Comparison of ENCODE assay signal across 13 cellular contexts in genomic region chr11:93512073-93512475, GRCh38. TPM values are rescaled to one million over a fixed set of nuclear protein-coding genes. Genes with fewer than 3 reads are reported as not detected.
DNase-seq lines count a peak whose midpoint lies in the region; ATAC-seq, FAIRE-seq and TF ChIP-seq lines count a peak whose summit lies in the region.
"Had no signal": no experiment of that assay in that cellular context is flagged by ENCODE, and none has a peak within 500 bp of the region (broad histone marks: within the 10 kb centered on the region; RNA-seq: fewer than 3 reads in every experiment).

No MANE protein-coding gene starts in this region.

- TF ChIP-seq RAD21 in HepG2 (CRISPR knock-in tag; IDR thresholded peaks at IDR 0.05), result no peak

- H3K36me3 ChIP-seq in HepG2 (replicated peaks in 1 of 2; ENCODE audit: control insufficient read depth in 1 of 2, insufficient read depth in 2 of 2, low read length in 2 of 2), result no peaks in the 10 kb centered on the region; a peak in 1 of 5 replicates
- H3K36me3 ChIP-seq in right lobe of liver, result no peaks in the 10 kb centered on the region
- no peaks in the 10 kb centered on the region for H3K36me3 ChIP-seq in esophagus muscularis mucosa

- no peaks in the 10 kb centered on the region for H3K36me3 Mint-ChIP-seq in stimulated activated naive B cell treated with anti-CD40 and anti-IgM and Interleukin-4, amounts not matched to agents 10 μg/mL and 1 μg/mL and 100 μg/mL, for 72 hours

- no peaks in the 10 kb centered on the region for H4K20me1 ChIP-seq in HepG2 (ENCODE audit: insufficient read depth, low read length)

- H2AFZ ChIP-seq in HepG2 (ENCODE audit: low read length), result no peak overlapping the region

- no peaks in the 10 kb centered on the region for H3K4me1 ChIP-seq in HepG2 (ENCODE audit: insufficient read depth, low read length)
- H3K4me1 ChIP-seq in right lobe of liver, result peaks cover 0 to 15% (median 6%) of the 10 kb centered on the region in 4 donors
- peaks cover 0 to 7% (median 3%) of the 10 kb centered on the region in 4 donors for H3K4me1 ChIP-seq in esophagus muscularis mucosa

- no peaks in the 10 kb centered on the region for H3K27me3 Mint-ChIP-seq in stimulated activated naive B cell treated with anti-CD40 and anti-IgM and Interleukin-4, amounts not matched to agents 10 μg/mL and 1 μg/mL and 100 μg/mL, for 72 hours
- H3K27me3 Mint-ChIP-seq: progenitor cell of endocrine pancreas had no signal

- H3K79me2 ChIP-seq in HepG2 (ENCODE audit: insufficient read depth, low read length), result peaks cover 4% of the 10 kb centered on the region

- CTCF ChIA-PET in HepG2 (lab: Yijun Ruan, JAX; ENCODE audit: low intra/inter-chr PET ratio, low total read pairs), result no interaction called here

- no peak for ATAC-seq in HepG2
- ATAC-seq in right lobe of liver, result no peak
- peak; percentile 89 for ATAC-seq in GM21786 (IDR thresholded peaks at IDR 0.05; ENCODE audit: unreplicated experiment)
- ATAC-seq in HG03342 (IDR thresholded peaks at IDR 0.05; ENCODE audit: unreplicated experiment), result peak; percentile 90
- ATAC-seq in stimulated activated naive B cell treated with anti-CD40 and anti-IgM and Interleukin-4, amounts not matched to agents 10 μg/mL and 1 μg/mL and 100 μg/mL, for 72 hours (replicated peaks), result peak; percentile 80 to 84
- ATAC-seq: left ventricle myocardium superior had no signal

- no peak overlapping the region for H3K27ac ChIP-seq in HepG2 (ENCODE audit: extremely low read length, insufficient read depth, low read length)
- H3K27ac ChIP-seq in right lobe of liver, result no peak overlapping the region
- no peak overlapping the region for H3K27ac ChIP-seq in esophagus muscularis mucosa (replicated peaks in 1 of 4)

- no peak for DNase-seq in HepG2 (ENCODE audit: low spot score)
- DNase-seq in right lobe of liver, result no peak
- no peak for DNase-seq in stimulated activated naive B cell treated with anti-CD40 and anti-IgM and Interleukin-4, amounts not matched to agents 10 μg/mL and 1 μg/mL and 100 μg/mL, for 72 hours
- no peak for DNase-seq in COR-L47 (lab: John Stamatoyannopoulos, UW)
- DNase-seq in esophagus muscularis mucosa (ENCODE audit: extremely low spot score), result no peak
- no peak for DNase-seq in cortex of kidney (lab: John Stamatoyannopoulos, UW)
- DNase-seq: activated CD4-positive, alpha-beta T cell treated with anti-CD3 and anti-CD28 coated beads, Interleukin-2, amount 50 U/mL, for 1 hour; GF-D8; left ventricle myocardium superior; NCI-H1930 had no signal

- 93% methylated on average over 4 of the region's 4 CpGs for WGBS in HepG2 (ENCODE audit: low lambda C conversion rate)
- WGBS in right lobe of liver (ENCODE audit: insufficient coverage, low coverage, low lambda C conversion rate, missing lambda C conversion rate), result 72% methylated on average over 2 of the region's 4 CpGs
- 87% methylated on average over 4 of the region's 4 CpGs for WGBS in esophagus muscularis mucosa

- H3K27me3 ChIP-seq in HepG2 (ENCODE audit: control insufficient read depth in 1 of 2, insufficient read depth in 2 of 2, low read length in 2 of 2), result no peaks in the 10 kb centered on the region
- no peaks in the 10 kb centered on the region for H3K27me3 ChIP-seq in right lobe of liver
- no peaks in the 10 kb centered on the region for H3K27me3 ChIP-seq in esophagus muscularis mucosa

- no peak for TF ChIP-seq CTCF in HepG2 (CRISPR knock-in tag; IDR thresholded peaks at IDR 0.05)
- no peak for TF ChIP-seq CTCF in right lobe of liver (IDR thresholded peaks at IDR 0.05)
- TF ChIP-seq CTCF in esophagus muscularis mucosa (IDR thresholded peaks at IDR 0.05), result no peak

- H3K9ac ChIP-seq in HepG2 (ENCODE audit: insufficient read depth, low read depth, low read length), result no peak overlapping the region

- no TSS peak for BruUV-seq in HepG2 (replicated peaks; lab: Mats Ljungman, UMichigan)

- TF ChIP-seq EP300 in HepG2 (IDR thresholded peaks at IDR 0.05; ENCODE audit: low read depth in 2 of 2, low read length in 2 of 2), result no peak
- no peak for TF ChIP-seq EP300 in HepG2 (CRISPR knock-in tag; IDR thresholded peaks at IDR 0.05; ENCODE audit: borderline replicate concordance)
- no peak for TF ChIP-seq EP300 in esophagus muscularis mucosa (IDR thresholded peaks at IDR 0.05)

- intact Hi-C loops in HepG2 (cut with micrococcal nuclease; ENCODE audit: unreplicated experiment), result no loop called here
- intact Hi-C loops in right lobe of liver (cut with DNase I), result no loop called here
- intact Hi-C loops in esophagus muscularis mucosa (cut with DNase I), result no loop called here

- in situ Hi-C loops in HepG2 (cut with HindIII; ENCODE audit: extremely low pct_ligation_motif_present, low pct_unique_long_range_greater_than_20kb), result no loop called here

- H3K9me3 Mint-ChIP-seq in stimulated activated naive B cell treated with anti-CD40 and anti-IgM and Interleukin-4, amounts not matched to agents 10 μg/mL and 1 μg/mL and 100 μg/mL, for 72 hours, result peaks cover 4 to 7% of the 10 kb centered on the region in 2 donors

- POLR2A ChIA-PET in HepG2 (lab: Yijun Ruan, JAX), result no interaction called here

- FAIRE-seq in HepG2 (lab: Jason Lieb, UNC), result no peak

- H3K4me3 ChIP-seq in HepG2 (replicated peaks in 1 of 3; ENCODE audit: insufficient read depth in 1 of 3, low read depth in 2 of 3, low read length in 3 of 3), result no peak overlapping the region
- no peak overlapping the region for H3K4me3 ChIP-seq in right lobe of liver
- H3K4me3 ChIP-seq in esophagus muscularis mucosa, result no peak overlapping the region

- H3K4me2 ChIP-seq in HepG2 (ENCODE audit: low read depth, low read length), result no peak overlapping the region

- H3K4me1 Mint-ChIP-seq in stimulated activated naive B cell treated with anti-CD40 and anti-IgM and Interleukin-4, amounts not matched to agents 10 μg/mL and 1 μg/mL and 100 μg/mL, for 72 hours, result peaks cover 15 to 19% of the 10 kb centered on the region in 2 donors

- H3K9me3 ChIP-seq in HepG2 (ENCODE audit: low read length) (no peaks in the 10 kb centered on the region), right lobe of liver (no peaks in the 10 kb centered on the region), esophagus muscularis mucosa (no peaks in the 10 kb centered on the region)

- TF ChIP-seq POLR2A in HepG2 (IDR thresholded peaks at IDR 0.05; ENCODE audit: insufficient read depth in 1 of 2, low read depth in 2 of 2, low read length in 2 of 2), result no peak
- TF ChIP-seq POLR2A in right lobe of liver (IDR thresholded peaks at IDR 0.05), result no peak
- TF ChIP-seq POLR2A in esophagus muscularis mucosa (IDR thresholded peaks at IDR 0.05; ENCODE audit: low read depth), result no peak

- H3K4me3 Mint-ChIP-seq in stimulated activated naive B cell treated with anti-CD40 and anti-IgM and Interleukin-4, amounts not matched to agents 10 μg/mL and 1 μg/mL and 100 μg/mL, for 72 hours, result no peak overlapping the region

- no peak overlapping the region for H3K27ac Mint-ChIP-seq in stimulated activated naive B cell treated with anti-CD40 and anti-IgM and Interleukin-4, amounts not matched to agents 10 μg/mL and 1 μg/mL and 100 μg/mL, for 72 hours
- H3K27ac Mint-ChIP-seq: progenitor cell of endocrine pancreas had no signal

TF ChIP-seq in HepG2, 621 proteins besides CTCF, POLR2A, EP300 and RAD21 (continues in another document):
- TF ChIP-seq ATF7 (IDR thresholded peaks at IDR 0.05) (peak; percentile 26; the same call in 1 of the 2 replicates), ATF7 (CRISPR knock-in tag; IDR thresholded peaks at IDR 0.05) (no peak), IRF9 (CRISPR knock-in tag; IDR thresholded peaks at IDR 0.05; ENCODE audit: borderline replicate concordance) (no peak), ARNT2 (CRISPR knock-in tag; IDR thresholded peaks at IDR 0.05; ENCODE audit: low read depth) (no peak), ZC3H4 (CRISPR knock-in tag; IDR thresholded peaks at IDR 0.05; ENCODE audit: borderline replicate concordance) (no peak), JUND (CRISPR knock-in tag; IDR thresholded peaks at IDR 0.05) (no peak), CBX2 (IDR thresholded peaks at IDR 0.05; ENCODE audit: low read depth, low read length) (no peak), CBX2 (CRISPR knock-in tag; IDR thresholded peaks at IDR 0.05; ENCODE audit: low read depth) (no peak)

RNA-seq across cellular contexts. Expression of gene SMCO4, which starts 31.1 kb away (rescaled TPM):
- total RNA-seq in HepG2 (2016; rRNA removed; fragmentation: Illumina TruSeq; extraction: Trizol) (26.8 and 28.5 TPM in 2 replicates), right lobe of liver (100 to 1,000 TPM in 1 of 6 experiments, 10 to 100 TPM in 5; 43.5 to 106 (median 51.8) TPM), esophagus muscularis mucosa (10 to 100 TPM in 2 of 4 donors, 1 to 10 TPM in 2; 6.2 to 18.6 (median 10.3) TPM)
- total RNA-seq in HepG2 (2016; cell fraction: cytosol; rRNA removed; fragmentation: Illumina TruSeq; extraction: Trizol; ENCODE audit: low read depth), result 32.8 and 44.9 TPM in 2 replicates
- total RNA-seq in HepG2 (2016; cell fraction: insoluble cytoplasmic fraction; rRNA removed; fragmentation: Illumina TruSeq; extraction: Trizol), result 24.0 and 27.8 TPM in 2 replicates
- 39.9 and 58.1 TPM in 2 replicates for total RNA-seq in HepG2 (2016; cell fraction: membrane; rRNA removed; fragmentation: Illumina TruSeq; extraction: Trizol)
- 9.4 and 14.7 TPM in 2 replicates for total RNA-seq in HepG2 (2016; cell fraction: nucleus; rRNA removed; fragmentation: Illumina TruSeq; extraction: Trizol)
- 10.6 and 11.7 TPM in 2 replicates for polyA plus RNA-seq in HepG2 (2011; rRNA removed)
- 8.0 and 8.3 TPM in 2 replicates for polyA plus RNA-seq in HepG2 (2011; cell fraction: cytosol; rRNA removed)
- 7.7 and 10.0 TPM in 2 replicates for polyA plus RNA-seq in HepG2 (2011; cell fraction: nucleus; rRNA removed)
- polyA plus RNA-seq in HepG2 (2012), result 19.1 and 21.9 TPM in 2 replicates
- 45.6 and 73.6 TPM in 2 replicates for polyA plus RNA-seq in HepG2 (2016; cell fraction: cytosol; fragmentation: Illumina TruSeq; extraction: Trizol; ENCODE audit: low read depth)
- 34.5 and 47.2 TPM in 2 replicates for polyA plus RNA-seq in HepG2 (2016; cell fraction: insoluble cytoplasmic fraction; fragmentation: Illumina TruSeq; extraction: Trizol; ENCODE audit: low read depth)
- 48.5 and 75.7 TPM in 2 replicates for polyA plus RNA-seq in HepG2 (2016; cell fraction: membrane; fragmentation: Illumina TruSeq; extraction: Trizol; ENCODE audit: low read depth)
- polyA plus RNA-seq in HepG2 (2016; cell fraction: nucleus; fragmentation: Illumina TruSeq; extraction: Trizol; ENCODE audit: insufficient read depth, low read depth), result 26.9 and 36.1 TPM in 2 replicates
- 1.9 and 16.7 TPM in 2 replicates for polyA minus RNA-seq in HepG2 (2011; rRNA and poly(A)+ RNA removed; ENCODE audit: low replicate concordance)
- polyA minus RNA-seq in HepG2 (2011; cell fraction: cytosol; rRNA and poly(A)+ RNA removed), result 3.5 TPM in 1 of 2 replicates, not detected in the other
- polyA minus RNA-seq in HepG2 (2011; cell fraction: nucleus; rRNA and poly(A)+ RNA removed), result 2.2 and 6.6 TPM in 2 replicates

Comparison
In these comparisons a context has a peak if more than half of its experiments do, and no peak if none do; other contexts are left out.
1. ATAC-seq: peak in GM21786 (single experiment), HG03342 (single experiment) and stimulated activated naive B cell treated with anti-CD40 and anti-IgM and Interleukin-4, amounts not matched to agents 10 μg/mL and 1 μg/mL and 100 μg/mL, for 72 hours (2 of 2); none in HepG2 (single experiment) and right lobe of liver (0 of 4).